In genomic region chr11:2933376-2934056, GRCh38 we compare ENCODE assay signal across 9 cellular contexts. TPM values are rescaled to one million over a fixed set of nuclear protein-coding genes. Genes with fewer than 3 reads are reported as not detected.
DNase-seq lines count a peak whose midpoint lies in the region; ATAC-seq, FAIRE-seq and TF ChIP-seq lines count a peak whose summit lies in the region.
"Had no signal": no experiment of that assay in that cellular context is flagged by ENCODE, and none has a peak within 500 bp of the region (broad histone marks: within the 10 kb centered on the region; RNA-seq: fewer than 3 reads in every experiment).

No MANE protein-coding gene starts in this region.

- H3K27ac ChIP-seq in Panc1 (ENCODE audit: low read length), result peak overlapping the region; percentile 41
- no peak overlapping the region for H3K27ac ChIP-seq in GM12878 (ENCODE audit: control insufficient read depth, insufficient read depth)
- H3K27ac ChIP-seq in kidney (ENCODE audit: low read depth in 2 of 2, low read length in 2 of 2), result no peak overlapping the region
- H3K27ac ChIP-seq in transverse colon, result peak overlapping the region in 1 of 4 donors; percentile 50

- SMC1A ChIA-PET in GM12878 (lab: Charles Lee; ENCODE audit: uncharacterized antibody, unreplicated experiment), result interaction anchor here (1.0 to 1.6 kb wide), 2 partner anchors 41 to 55 kb away, joined by 3 to 6 read pairs; no protein-coding TSS in a partner anchor

- no TSS peak for BruUV-seq in Panc1 (replicated peaks; lab: Mats Ljungman, UMichigan)
- BruUV-seq in GM12878 (replicated peaks; lab: Mats Ljungman, UMichigan), result no TSS peak

- H3K79me2 ChIP-seq in GM12878 (ENCODE audit: control insufficient read depth, insufficient read depth, low read length), result no peaks in the 10 kb centered on the region

- TF ChIP-seq POLR2A in GM12878 (IDR thresholded peaks at IDR 0.05; ENCODE audit: low read depth, low read length) (no peak), transverse colon (IDR thresholded peaks at IDR 0.05) (no peak)

- DNase-seq in activated CD8-positive, alpha-beta memory T cell treated with anti-CD3 and anti-CD28 coated beads, Interleukin-2, amount 50 U/mL, for 48 hours, result peak; percentile 70
- no peak for DNase-seq in activated CD8-positive, alpha-beta memory T cell treated with anti-CD3 and anti-CD28 coated beads, Interleukin-2, amount 50 U/mL, for 4 hours
- DNase-seq in Panc1 (ENCODE audit: low read depth, low spot score) (peak; percentile 84), GM12878 (ENCODE audit: low read depth, low spot score) (peak; percentile 21), kidney (peak; percentile 93), transverse colon (peak; percentile 70), GOT3 (lab: John Stamatoyannopoulos, UW) (no peak)

- no peak for TF ChIP-seq EP300 in GM12878 (IDR thresholded peaks at IDR 0.05; ENCODE audit: borderline replicate concordance in 1 of 2, control insufficient read depth in 1 of 2, low read depth in 2 of 2, low read length in 2 of 2)
- TF ChIP-seq EP300 in transverse colon (IDR thresholded peaks at IDR 0.05; ENCODE audit: low read depth), result no peak

- no peaks in the 10 kb centered on the region; the same call in 1 of the 2 replicates for H3K36me3 ChIP-seq in Panc1 (ENCODE audit: control insufficient read depth, insufficient read depth, low read length)
- no peaks in the 10 kb centered on the region for H3K36me3 ChIP-seq in GM12878 (ENCODE audit: control insufficient read depth in 2 of 2, insufficient read depth in 2 of 2, low read length in 1 of 2)
- H3K36me3 ChIP-seq in kidney (ENCODE audit: control insufficient read depth in 1 of 2, insufficient read depth in 2 of 2, low read length in 2 of 2), result no peaks in the 10 kb centered on the region
- no peaks in the 10 kb centered on the region for H3K36me3 ChIP-seq in transverse colon

- in situ Hi-C loops in Panc1 (cut with HindIII; ENCODE audit: low pct_unique_long_range_greater_than_20kb, low sequenced_read_pairs) (no loop called here), GM12878 (cut with MboI) (no loop called here), transverse colon (cut with MboI; ENCODE audit: low pct_ligation_motif_present in 1 of 4, low pct_unique_long_range_greater_than_20kb in 1 of 4, low sequenced_read_pairs in 3 of 4) (no loop called here)

- H2AFZ ChIP-seq in GM12878 (ENCODE audit: control insufficient read depth, low read depth, low read length), result no peak overlapping the region

- no peak overlapping the region; the same call in 1 of the 2 replicates for H3K4me2 ChIP-seq in GM12878 (ENCODE audit: control insufficient read depth, insufficient read depth)

- intact Hi-C loops in Panc1 (cut with micrococcal nuclease; ENCODE audit: unreplicated experiment), result loop anchor here (10.0 kb wide), 2 partner anchors 161 to 291 kb away; no protein-coding TSS in a partner anchor
- intact Hi-C loops in GM12878 (cut with micrococcal nuclease; ENCODE audit: unreplicated experiment), result loop anchor here (10.0 kb wide), 1 partner anchor 161 kb away; no protein-coding TSS in a partner anchor
- intact Hi-C loops in kidney (cut with DNase I), result no loop called here
- intact Hi-C loops in transverse colon (cut with DNase I; ENCODE audit: low total_unique reads), result no loop called here

- CTCF ChIA-PET in Panc1 (lab: Charles Lee), result interaction anchor here (0.8 to 2.0 kb wide), 2 partner anchors 41 to 88 kb away, joined by 3 to 6 read pairs; no protein-coding TSS in a partner anchor
- CTCF ChIA-PET in GM12878 (lab: Yijun Ruan, JAX), result interaction anchor here (0.7 to 2.0 kb wide), 8 partner anchors 8 to 402 kb away, joined by 3 to 5 read pairs (median 4); no protein-coding TSS in a partner anchor

- no peak for TF ChIP-seq RAD21 in GM12878 (IDR thresholded peaks at IDR 0.05; ENCODE audit: insufficient read depth, low read depth, low read length)

- ATAC-seq in Panc1 (peak; percentile 57), GM12878 (peak; percentile 76), HG03039 (IDR thresholded peaks at IDR 0.05; ENCODE audit: unreplicated experiment) (no peak)

- 25% methylated on average over 12 of the region's 12 CpGs for whole genome bisulfite sequencing in GM12878 (ENCODE audit: insufficient coverage, insufficient replicate concordance, low lambda C conversion rate, missing lambda C conversion rate)
- 41% methylated on average over 10 of the region's 12 CpGs; no CpG with 5 or more reads in 1 of the 2 donors for WGBS in transverse colon (ENCODE audit: low coverage in 1 of 2), 2 donors

- H3K9me3 ChIP-seq in Panc1 (ENCODE audit: control insufficient read depth, insufficient read depth, low read depth, low read length), result no peaks in the 10 kb centered on the region
- H3K9me3 ChIP-seq in GM12878 (replicated peaks; ENCODE audit: control insufficient read depth, insufficient read depth, low read length), result peaks cover 2% of the 10 kb centered on the region; the same call in 2 of the 3 replicates
- H3K9me3 ChIP-seq in kidney (ENCODE audit: control insufficient read depth in 1 of 2, low read length in 2 of 2), result peaks cover 3 to 7% of the 10 kb centered on the region in 2 donors
- H3K9me3 ChIP-seq in transverse colon, result no peaks in the 10 kb centered on the region

- H3K27me3 ChIP-seq in Panc1 (ENCODE audit: control insufficient read depth, insufficient read depth, low read length) (no peaks in the 10 kb centered on the region), GM12878 (replicated peaks in 1 of 2; ENCODE audit: control insufficient read depth in 2 of 2, insufficient read depth in 2 of 2, low read length in 1 of 2) (peaks cover 0 to 6% of the 10 kb centered on the region in 2 experiments; a peak in 3 of 4 replicates), transverse colon (no peaks in the 10 kb centered on the region)

- RAD21 ChIA-PET in GM12878 (lab: Charles Lee; ENCODE audit: unreplicated experiment), result interaction anchor here (0.8 to 2.0 kb wide), 4 partner anchors 58 to 158 kb away, joined by 4 to 7 read pairs (median 4); partner anchors contain the start of gene NAP1L4

- H3K9ac ChIP-seq in GM12878 (ENCODE audit: control insufficient read depth, insufficient read depth, low read length) (no peak overlapping the region), kidney (ENCODE audit: low read length in 2 of 2) (no peak overlapping the region)

- TF ChIP-seq CTCF in Panc1 (IDR thresholded peaks at IDR 0.05) (no peak), GM12878 (IDR thresholded peaks at IDR 0.05 in 2 of 3, conservative IDR thresholded peaks at IDR 0.05 in 1 of 3; ENCODE audit: control insufficient read depth in 2 of 3, extremely low read depth in 1 of 3, insufficient read depth in 1 of 3, low read depth in 3 of 3, low read length in 3 of 3) (no peak), kidney (IDR thresholded peaks at IDR 0.05; ENCODE audit: borderline replicate concordance, extremely low read depth, insufficient read depth) (no peak), transverse colon (IDR thresholded peaks at IDR 0.05) (no peak)

- POLR2A ChIA-PET in Panc1 (lab: Charles Lee) (interaction anchor here (0.6 to 0.7 kb wide), 3 partner anchors 13 to 443 kb away, joined by 3 read pairs; no protein-coding TSS in a partner anchor), GM12878 (lab: Charles Lee) (interaction anchor here (0.6 kb wide), 1 partner anchor 60 kb away, joined by 7 read pairs; no protein-coding TSS in a partner anchor)

- FAIRE-seq in GM12878 (lab: Jason Lieb, UNC) (no peak), kidney (lab: Jason Lieb, UNC) (no peak)
- FAIRE-seq: G401.6 had no signal

- H3K4me1 ChIP-seq in Panc1 (ENCODE audit: control insufficient read depth, insufficient read depth, low read length) (peaks cover 40% of the 10 kb centered on the region), GM12878 (ENCODE audit: control insufficient read depth, insufficient read depth, low read length) (peaks cover 21% of the 10 kb centered on the region), kidney (ENCODE audit: control insufficient read depth in 1 of 2, insufficient read depth in 1 of 2, low read depth in 1 of 2, low read length in 2 of 2) (peaks cover 0 to 7% of the 10 kb centered on the region in 2 donors), transverse colon (peaks cover 6 to 21% (median 13%) of the 10 kb centered on the region in 4 donors)

- H3K4me3 ChIP-seq in Panc1 (ENCODE audit: low read depth in 2 of 2, low read length in 2 of 2), result peak overlapping the region in 1 of 2 experiments; percentile 37; a peak in 2 of 4 replicates
- H3K4me3 ChIP-seq in GM12878, result no peak overlapping the region
- no peak overlapping the region for H3K4me3 ChIP-seq in kidney (ENCODE audit: low read length in 2 of 2)
- H3K4me3 ChIP-seq in transverse colon, result no peak overlapping the region

- H4K20me1 ChIP-seq in GM12878 (ENCODE audit: control insufficient read depth, insufficient read depth), result no peaks in the 10 kb centered on the region

RNA-seq across cellular contexts. Expression of gene PHLDA2, which starts 4.3 kb away (rescaled TPM):
- total RNA-seq in Panc1 (2021; ENCODE audit: unreplicated experiment), result 195 TPM
- polyA plus RNA-seq in Panc1 (2012; ENCODE audit: insufficient read length), result 286 TPM
- 0.59 TPM in 1 of 2 replicates, not detected in the other for total RNA-seq in GM12878 (2013; cell fraction: nucleolus; rRNA removed)
- not detected in 2 replicates for total RNA-seq in GM12878 (2014; rRNA removed)
- total RNA-seq in GM12878 (2014; rRNA removed; fragmentation: Illumina TruSeq; extraction: Trizol), result not detected in 2 replicates
- 0.27 and 0.49 TPM in 2 replicates for total RNA-seq in GM12878 (2021)
- polyA plus RNA-seq in GM12878 (2011; ENCODE audit: low read depth), result not detected
- polyA plus RNA-seq in GM12878 (2011; rRNA removed), result 0.15 TPM in 1 of 2 replicates, not detected in the other
- polyA plus RNA-seq in GM12878 (2011; cell fraction: cytosol; rRNA removed), result 0.07 and 0.12 TPM in 2 replicates
- 0.27 and 0.34 TPM in 2 replicates for polyA plus RNA-seq in GM12878 (2011; cell fraction: nucleus; rRNA removed)
- polyA plus RNA-seq in GM12878 (2012), result 0.18 and 0.32 TPM in 2 replicates
- not detected in 2 replicates for polyA plus RNA-seq in GM12878 (2014; fragmentation: Illumina TruSeq; extraction: Trizol)
- polyA plus RNA-seq in GM12878 (2014; fragmentation: Nextera tagmentation; extraction: Ambion mirVana), result not detected
- not detected in 2 replicates for polyA plus RNA-seq in GM12878 (2014; rRNA removed)
- polyA plus RNA-seq in GM12878 (2016; fragmentation: Nextera tagmentation; extraction: Ambion mirVana), result under 1 TPM in 1 of 2 experiments, not detected in 1; 0.16 TPM
- polyA minus RNA-seq in GM12878 (2011; rRNA and poly(A)+ RNA removed), result not detected in 2 replicates
- not detected in 2 replicates for polyA minus RNA-seq in GM12878 (2011; cell fraction: cytosol; rRNA and poly(A)+ RNA removed)
- not detected in 2 replicates for polyA minus RNA-seq in GM12878 (2011; cell fraction: nucleus; rRNA and poly(A)+ RNA removed)
- 19.7 TPM for total RNA-seq in kidney
- polyA plus RNA-seq in kidney (ENCODE audit: insufficient read depth, low read depth, low replicate concordance), result 9.0 TPM
- 10 to 100 TPM in 1 of 4 donors, 1 to 10 TPM in 1, not detected in 2; 8.2 to 16.2 TPM for total RNA-seq in transverse colon

RNA-seq across cellular contexts. Expression of gene CDKN1C, which starts 47.9 kb away (rescaled TPM):
- total RNA-seq in Panc1 (2021; ENCODE audit: unreplicated experiment) (4.6 TPM), GM12878 (2014; rRNA removed) (not detected in 2 replicates), GM12878 (2014; rRNA removed; fragmentation: Illumina TruSeq; extraction: Trizol) (not detected in 2 replicates), GM12878 (2021) (0.19 and 0.21 TPM in 2 replicates), kidney (54.8 TPM), transverse colon (10 to 100 TPM; 12.4 to 40.0 (median 27.7) TPM)
- polyA plus RNA-seq in Panc1 (2012; ENCODE audit: insufficient read length), result 10.9 TPM
- 0.59 TPM in 1 of 2 replicates, not detected in the other for total RNA-seq in GM12878 (2013; cell fraction: nucleolus; rRNA removed)
- not detected for polyA plus RNA-seq in GM12878 (2011; ENCODE audit: low read depth)
- polyA plus RNA-seq in GM12878 (2011; rRNA removed) (0.05 TPM in 1 of 2 replicates, not detected in the other), GM12878 (2014; fragmentation: Illumina TruSeq; extraction: Trizol) (not detected in 2 replicates), GM12878 (2014; fragmentation: Nextera tagmentation; extraction: Ambion mirVana) (not detected), GM12878 (2014; rRNA removed) (not detected in 2 replicates), GM12878 (2016; fragmentation: Nextera tagmentation; extraction: Ambion mirVana) (under 1 TPM in 1 of 2 experiments, not detected in 1; 0.14 TPM), kidney (ENCODE audit: insufficient read depth, low read depth, low replicate concordance) (192 TPM)
- polyA plus RNA-seq in GM12878 (2011; cell fraction: cytosol; rRNA removed), result 0.08 and 0.09 TPM in 2 replicates
- polyA plus RNA-seq in GM12878 (2011; cell fraction: nucleus; rRNA removed), result 0.09 and 0.19 TPM in 2 replicates
- 0.35 and 0.37 TPM in 2 replicates for polyA plus RNA-seq in GM12878 (2012)
- not detected in 2 replicates for polyA minus RNA-seq in GM12878 (2011; rRNA and poly(A)+ RNA removed)
- 1.5 TPM in 1 of 2 replicates, not detected in the other for polyA minus RNA-seq in GM12878 (2011; cell fraction: cytosol; rRNA and poly(A)+ RNA removed)
- 0.29 and 0.48 TPM in 2 replicates for polyA minus RNA-seq in GM12878 (2011; cell fraction: nucleus; rRNA and poly(A)+ RNA removed)

RNA-seq across cellular contexts. Expression of gene NAP1L4, which starts 58.6 kb away (rescaled TPM):
- total RNA-seq in Panc1 (2021; ENCODE audit: unreplicated experiment), result 274 TPM
- polyA plus RNA-seq in Panc1 (2012; ENCODE audit: insufficient read length), result 162 TPM
- total RNA-seq in GM12878 (2013; cell fraction: nucleolus; rRNA removed), result 427 and 452 TPM in 2 replicates
- 103 and 107 TPM in 2 replicates for total RNA-seq in GM12878 (2014; rRNA removed)
- 100 and 101 TPM in 2 replicates for total RNA-seq in GM12878 (2014; rRNA removed; fragmentation: Illumina TruSeq; extraction: Trizol)
- 128 and 130 TPM in 2 replicates for total RNA-seq in GM12878 (2021)
- polyA plus RNA-seq in GM12878 (2011; ENCODE audit: low read depth), result 48.1 TPM
- 100 and 159 TPM in 2 replicates for polyA plus RNA-seq in GM12878 (2011; rRNA removed)
- 64.8 and 80.3 TPM in 2 replicates for polyA plus RNA-seq in GM12878 (2011; cell fraction: cytosol; rRNA removed)
- polyA plus RNA-seq in GM12878 (2011; cell fraction: nucleus; rRNA removed), result 141 and 157 TPM in 2 replicates
- 71.3 and 83.1 TPM in 2 replicates for polyA plus RNA-seq in GM12878 (2012)
- 127 and 140 TPM in 2 replicates for polyA plus RNA-seq in GM12878 (2014; fragmentation: Illumina TruSeq; extraction: Trizol)
- polyA plus RNA-seq in GM12878 (2014; fragmentation: Nextera tagmentation; extraction: Ambion mirVana), result 10 to 100 TPM; 24.8 to 44.0 TPM
- polyA plus RNA-seq in GM12878 (2014; rRNA removed), result 121 TPM in 2 replicates
- 100 to 1,000 TPM; 181 to 198 TPM for polyA plus RNA-seq in GM12878 (2016; fragmentation: Nextera tagmentation; extraction: Ambion mirVana)
- polyA minus RNA-seq in GM12878 (2011; rRNA and poly(A)+ RNA removed), result 62.6 and 97.0 TPM in 2 replicates
- 28.8 and 30.2 TPM in 2 replicates for polyA minus RNA-seq in GM12878 (2011; cell fraction: cytosol; rRNA and poly(A)+ RNA removed)
- polyA minus RNA-seq in GM12878 (2011; cell fraction: nucleus; rRNA and poly(A)+ RNA removed), result 52.5 and 71.7 TPM in 2 replicates
- 133 TPM for total RNA-seq in kidney
- polyA plus RNA-seq in kidney (ENCODE audit: insufficient read depth, low read depth, low replicate concordance), result 120 TPM
- total RNA-seq in transverse colon, result 100 to 1,000 TPM in 3 of 4 donors, 10 to 100 TPM in 1; 63.6 to 140 (median 111) TPM

Comparison
In these comparisons a context has a peak if more than half of its experiments do, and no peak if none do; other contexts are left out.
1. DNase-seq: peak in activated CD8-positive, alpha-beta memory T cell treated with anti-CD3 and anti-CD28 coated beads, Interleukin-2, amount 50 U/mL, for 48 hours (single experiment), Panc1 (single experiment), GM12878 (single experiment), kidney (single experiment) and transverse colon (single experiment); none in activated CD8-positive, alpha-beta memory T cell treated with anti-CD3 and anti-CD28 coated beads, Interleukin-2, amount 50 U/mL, for 4 hours (single experiment) and GOT3 (single experiment).
2. intact Hi-C loops: an anchor here in Panc1 (10.0 kb wide) and GM12878 (10.0 kb wide); none called in kidney and transverse colon.